In the genomic region with DNA sequence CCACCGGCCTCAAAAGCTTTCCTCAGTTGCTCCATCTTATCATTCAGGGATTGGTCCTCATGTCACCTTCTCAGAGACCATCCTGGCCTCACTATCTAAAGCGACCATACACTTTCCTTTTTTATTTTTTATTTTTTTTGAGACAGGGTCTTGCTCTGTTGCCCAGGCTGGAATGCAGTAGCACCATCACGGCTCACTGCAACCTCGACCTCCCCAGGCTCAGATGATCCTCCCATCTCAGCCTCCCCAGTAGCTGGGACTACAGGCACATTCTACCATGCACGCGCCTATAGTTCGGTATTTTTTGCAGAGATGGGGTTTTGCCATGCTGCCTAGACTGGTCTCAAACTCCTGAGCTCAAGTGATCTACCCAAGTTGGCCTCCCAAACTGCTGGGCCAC, we compare ENCODE assay signal across 16 cellular contexts.
"Had no signal": no experiment of that assay in that cellular context is flagged by ENCODE, and none has a peak within 500 bp of the region (broad histone marks: within the 10 kb centered on the region; RNA-seq: fewer than 3 reads in every experiment).

No MANE protein-coding gene starts in this region.

- DNase-seq: activated B cell treated with CpG ODN at 0.5 μM for 24 hours; activated CD4-positive, alpha-beta T cell treated with anti-CD3 and anti-CD28 coated beads, Interleukin-2, amount 10 ng/mL, durations not matched to agents 7 days and 5 days; activated gamma-delta T cell treated with Interleukin-2 at 50 U/mL for 16 hours; activated naive CD8-positive, alpha-beta T cell treated with anti-CD3 and anti-CD28 coated beads, Interleukin-2, amount 10 ng/mL, durations not matched to agents 7 days and 5 days; cerebellar nuclear complex; effector CD8-positive, alpha-beta T cell; foreskin fibroblast; hypothalamus; mesenchymal stem cell; nephron progenitor cell; right cardiac atrium; small intestine; stimulated activated CD4-positive, alpha-beta T cell treated with anti-CD3 and anti-CD28 coated beads, Interleukin-4, amount 100 ng/mL, for 4 hours; stimulated activated CD8-positive, alpha-beta memory T cell treated with anti-CD3 and anti-CD28 coated beads, Interleukin-4, amount 100 ng/mL, for 48 hours had no signal

- H3K27ac Mint-ChIP-seq: activated B cell treated with CpG ODN at 0.5 μM for 24 hours; activated CD4-positive, alpha-beta T cell treated with anti-CD3 and anti-CD28 coated beads, Interleukin-2, amount 10 ng/mL, durations not matched to agents 7 days and 5 days; nephron progenitor cell had no signal

- H3K9me3 ChIP-seq: thoracic aorta had no signal

- H3K4me3 Mint-ChIP-seq: activated B cell treated with CpG ODN at 0.5 μM for 24 hours; activated naive CD8-positive, alpha-beta T cell treated with anti-CD3 and anti-CD28 coated beads, Interleukin-2, amount 10 ng/mL, durations not matched to agents 7 days and 5 days had no signal

- H3K36me3 ChIP-seq: thoracic aorta had no signal

- H3K27me3 Mint-ChIP-seq: activated B cell treated with CpG ODN at 0.5 μM for 24 hours; activated CD4-positive, alpha-beta T cell treated with anti-CD3 and anti-CD28 coated beads, Interleukin-2, amount 10 ng/mL, durations not matched to agents 7 days and 5 days; activated naive CD8-positive, alpha-beta T cell treated with anti-CD3 and anti-CD28 coated beads, Interleukin-2, amount 10 ng/mL, durations not matched to agents 7 days and 5 days; progenitor cell of endocrine pancreas had no signal

- ATAC-seq: right cardiac atrium had no signal

- H3K9me3 Mint-ChIP-seq: activated B cell treated with CpG ODN at 0.5 μM for 24 hours; activated CD4-positive, alpha-beta T cell treated with anti-CD3 and anti-CD28 coated beads, Interleukin-2, amount 10 ng/mL, durations not matched to agents 7 days and 5 days; activated naive CD8-positive, alpha-beta T cell treated with anti-CD3 and anti-CD28 coated beads, Interleukin-2, amount 10 ng/mL, durations not matched to agents 7 days and 5 days; nephron progenitor cell had no signal

- H3K4me3 ChIP-seq: thoracic aorta had no signal
